14 cellular contexts compared by ENCODE assay signal in the genomic region with DNA sequence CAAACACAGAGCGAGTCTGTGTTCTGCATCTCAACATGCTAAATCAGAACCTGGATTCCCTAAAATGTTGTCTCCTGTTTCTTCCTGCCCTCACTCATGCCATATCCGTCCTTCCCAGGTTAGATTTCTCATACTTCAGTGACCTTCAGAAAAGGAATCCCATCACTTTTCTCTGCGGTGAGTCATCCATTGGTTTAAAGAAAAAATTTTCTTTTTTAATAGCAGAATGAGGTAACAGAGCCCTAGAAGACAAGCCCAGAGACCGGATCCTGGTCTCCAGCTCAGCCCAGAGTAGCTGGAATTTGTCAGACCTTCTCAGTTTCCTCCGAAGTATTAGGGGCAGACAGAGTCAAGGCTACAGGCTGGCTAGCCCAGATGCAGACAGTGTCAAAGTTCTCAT.
A peak's percentile ranks its signal among the peaks of the same experiment; 100 is the strongest.
DNase-seq lines count a peak whose midpoint lies in the region; ATAC-seq, FAIRE-seq and TF ChIP-seq lines count a peak whose summit lies in the region.
"Had no signal": no experiment of that assay in that cellular context is flagged by ENCODE, and none has a peak within 500 bp of the region (broad histone marks: within the 10 kb centered on the region; RNA-seq: fewer than 3 reads in every experiment).

No MANE protein-coding gene starts in this region.

- in situ Hi-C loops in HepG2 (cut with HindIII; ENCODE audit: extremely low pct_ligation_motif_present, low pct_unique_long_range_greater_than_20kb): no loop called here

- H3K9me3 ChIP-seq in HepG2 (ENCODE audit: low read length) (no peaks in the 10 kb centered on the region), right lobe of liver (no peaks in the 10 kb centered on the region), muscle layer of duodenum (ENCODE audit: control insufficient read depth in 1 of 2, low read length in 2 of 2) (no peaks in the 10 kb centered on the region)

- TF ChIP-seq EP300 in HepG2 (IDR thresholded peaks at IDR 0.05; ENCODE audit: low read depth in 2 of 2, low read length in 2 of 2) (no peak), HepG2 (CRISPR knock-in tag; IDR thresholded peaks at IDR 0.05; ENCODE audit: borderline replicate concordance) (no peak)

- TF ChIP-seq RAD21 in HepG2 (CRISPR knock-in tag; IDR thresholded peaks at IDR 0.05): no peak

- ATAC-seq in HepG2 (no peak), right lobe of liver (no peak)
- ATAC-seq: stimulated activated naive CD8-positive, alpha-beta T cell treated with anti-CD3 and anti-CD28 coated beads, Interleukin-15, Interleukin-2, amounts not matched to agents 100 U/mL and 50 U/mL, for 24 hours had no signal

- H3K4me3 ChIP-seq in HepG2 (replicated peaks in 1 of 3; ENCODE audit: insufficient read depth in 1 of 3, low read depth in 2 of 3, low read length in 3 of 3) (no peak overlapping the region), right lobe of liver (no peak overlapping the region), choroid plexus epithelial cell (ENCODE audit: low read depth, low read length) (no peak overlapping the region), muscle layer of duodenum (ENCODE audit: low read depth in 1 of 2, low read length in 2 of 2) (no peak overlapping the region)

- H3K27ac ChIP-seq in HepG2 (ENCODE audit: extremely low read length, insufficient read depth, low read length) (no peak overlapping the region), right lobe of liver (peak overlapping the region in 1 of 3 donors; percentile 24), muscle layer of duodenum (ENCODE audit: low read length) (peak overlapping the region; percentile 25)

- H3K27me3 ChIP-seq in HepG2 (ENCODE audit: control insufficient read depth in 1 of 2, insufficient read depth in 2 of 2, low read length in 2 of 2) (no peaks in the 10 kb centered on the region), right lobe of liver (no peaks in the 10 kb centered on the region), muscle layer of duodenum (ENCODE audit: low read depth, low read length) (no peaks in the 10 kb centered on the region)

- TF ChIP-seq CTCF in HepG2 (CRISPR knock-in tag; IDR thresholded peaks at IDR 0.05) (no peak), right lobe of liver (IDR thresholded peaks at IDR 0.05) (no peak), choroid plexus epithelial cell (conservative IDR thresholded peaks at IDR 0.05; ENCODE audit: low read depth, low read length) (no peak)

- FAIRE-seq in HepG2 (lab: Jason Lieb, UNC): no peak
- FAIRE-seq: endometrium had no signal

- H3K79me2 ChIP-seq in HepG2 (ENCODE audit: insufficient read depth, low read length): peaks cover 98% of the 10 kb centered on the region

- CTCF ChIA-PET in HepG2 (lab: Yijun Ruan, JAX; ENCODE audit: low intra/inter-chr PET ratio, low total read pairs): no interaction called here

- peaks cover 28% of the 10 kb centered on the region; the same call in 1 of the 2 replicates for H4K20me1 ChIP-seq in HepG2 (ENCODE audit: insufficient read depth, low read length)

- no TSS peak for BruUV-seq in HepG2 (replicated peaks; lab: Mats Ljungman, UMichigan)

- WGBS in HepG2 (ENCODE audit: low lambda C conversion rate): 91% methylated on average over 5 of the region's 5 CpGs
- WGBS in right lobe of liver (ENCODE audit: insufficient coverage, low coverage, low lambda C conversion rate, missing lambda C conversion rate): 76% methylated on average over 3 of the region's 5 CpGs

- H3K9ac ChIP-seq in HepG2 (ENCODE audit: insufficient read depth, low read depth, low read length): no peak overlapping the region

- DNase-seq in HepG2 (ENCODE audit: low spot score) (no peak), right lobe of liver (no peak), choroid plexus epithelial cell (ENCODE audit: low read depth) (peak; percentile 66), cerebellum (ENCODE audit: low spot score) (no peak), NCI-H1048 (lab: John Stamatoyannopoulos, UW) (no peak), C1 segment of cervical spinal cord (lab: John Stamatoyannopoulos, UW) (no peak)
- no peak for DNase-seq in stimulated activated naive CD4-positive, alpha-beta T cell (lab: John Stamatoyannopoulos, UW)
- DNase-seq: activated naive CD8-positive, alpha-beta T cell treated with anti-CD3 and anti-CD28 coated beads for 36 hours; AML-193; KBM-7; NCI-H2081 treated with DMSO at 0.1 percent for 48 hours; stimulated activated naive CD8-positive, alpha-beta T cell treated with anti-CD3 and anti-CD28 coated beads, Interleukin-15, Interleukin-2, amounts not matched to agents 100 U/mL and 50 U/mL, for 24 hours had no signal

- H3K4me1 ChIP-seq in HepG2 (ENCODE audit: insufficient read depth, low read length) (peaks cover 99% of the 10 kb centered on the region), right lobe of liver (peaks cover 0 to 87% (median 29%) of the 10 kb centered on the region in 4 donors), muscle layer of duodenum (ENCODE audit: control insufficient read depth in 1 of 2, insufficient read depth in 2 of 2, low read length in 2 of 2) (peaks cover 20 to 41% of the 10 kb centered on the region in 2 donors)

- H2AFZ ChIP-seq in HepG2 (ENCODE audit: low read length): no peak overlapping the region

- H3K36me3 ChIP-seq in HepG2 (replicated peaks in 1 of 2; ENCODE audit: control insufficient read depth in 1 of 2, insufficient read depth in 2 of 2, low read length in 2 of 2): peaks cover 3 to 43% of the 10 kb centered on the region in 2 experiments; a peak in 4 of 5 replicates
- H3K36me3 ChIP-seq in right lobe of liver: peaks cover 0 to 4% (median 0%) of the 10 kb centered on the region in 4 donors
- peaks cover 0 to 7% of the 10 kb centered on the region in 2 donors for H3K36me3 ChIP-seq in muscle layer of duodenum (ENCODE audit: control insufficient read depth in 1 of 2, insufficient read depth in 2 of 2, low read length in 2 of 2)

- intact Hi-C loops in HepG2 (cut with micrococcal nuclease; ENCODE audit: unreplicated experiment): no loop called here
- intact Hi-C loops in right lobe of liver (cut with DNase I): no loop called here

- TF ChIP-seq POLR2A in HepG2 (IDR thresholded peaks at IDR 0.05; ENCODE audit: insufficient read depth in 1 of 2, low read depth in 2 of 2, low read length in 2 of 2) (no peak), right lobe of liver (IDR thresholded peaks at IDR 0.05) (no peak)

- POLR2A ChIA-PET in HepG2 (lab: Yijun Ruan, JAX): interaction anchor here (1.2 to 5.5 kb wide), 2 partner anchors 9 to 14 kb away, joined by 7 to 35 read pairs; no protein-coding TSS in a partner anchor

- H3K4me2 ChIP-seq in HepG2 (ENCODE audit: low read depth, low read length): peak overlapping the region; percentile 34

TF ChIP-seq in HepG2, 621 proteins besides CTCF, POLR2A, EP300 and RAD21:
- TF ChIP-seq KDM1A (CRISPR knock-in tag; IDR thresholded peaks at IDR 0.05): no peak
- no peak for TF ChIP-seq GTF2F1 (IDR thresholded peaks at IDR 0.05; ENCODE audit: low read length)
- TF ChIP-seq, protein P1, sequence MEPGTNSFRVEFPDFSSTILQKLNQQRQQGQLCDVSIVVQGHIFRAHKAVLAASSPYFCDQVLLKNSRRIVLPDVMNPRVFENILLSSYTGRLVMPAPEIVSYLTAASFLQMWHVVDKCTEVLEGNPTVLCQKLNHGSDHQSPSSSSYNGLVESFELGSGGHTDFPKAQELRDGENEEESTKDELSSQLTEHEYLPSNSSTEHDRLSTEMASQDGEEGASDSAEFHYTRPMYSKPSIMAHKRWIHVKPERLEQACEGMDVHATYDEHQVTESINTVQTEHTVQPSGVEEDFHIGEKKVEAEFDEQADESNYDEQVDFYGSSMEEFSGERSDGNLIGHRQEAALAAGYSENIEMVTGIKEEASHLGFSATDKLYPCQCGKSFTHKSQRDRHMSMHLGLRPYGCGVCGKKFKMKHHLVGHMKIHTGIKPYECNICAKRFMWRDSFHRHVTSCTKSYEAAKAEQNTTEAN (CRISPR knock-in tag; conservative IDR thresholded peaks at IDR 0.05): no peak
- no peak for TF ChIP-seq ZNF616 (CRISPR knock-in tag; IDR thresholded peaks at IDR 0.05; ENCODE audit: low read depth)
- no peak for TF ChIP-seq ZNF749 (CRISPR knock-in tag; IDR thresholded peaks at IDR 0.05; ENCODE audit: borderline replicate concordance)
- no peak for TF ChIP-seq NR2F6 (IDR thresholded peaks at IDR 0.05)
- no peak for TF ChIP-seq NR2F6 (CRISPR knock-in tag; IDR thresholded peaks at IDR 0.05)
